ENCODE assay signal across 29 cellular contexts in genomic region chr2:79874015-79874414, GRCh38.
"Had no signal": no experiment of that assay in that cellular context is flagged by ENCODE, and none has a peak within 500 bp of the region (broad histone marks: within the 10 kb centered on the region; RNA-seq: fewer than 3 reads in every experiment).

No MANE protein-coding gene starts in this region.

- H3K4me1 ChIP-seq: adrenal gland, ascending aorta, breast epithelium, colonic mucosa, esophagus squamous epithelium, gastroesophageal sphincter had no signal

- H3K27me3 ChIP-seq: adrenal gland, ascending aorta, breast epithelium, cardiac muscle cell, colonic mucosa, esophagus squamous epithelium, gastroesophageal sphincter had no signal

- FAIRE-seq: endometrium, endothelial cell of umbilical vein had no signal

- H3K36me3 ChIP-seq: adrenal gland, ascending aorta, breast epithelium, cardiac muscle cell, colonic mucosa, esophagus squamous epithelium, gastroesophageal sphincter had no signal

- ATAC-seq: activated CD4-positive, alpha-beta T cell treated with anti-CD3 and anti-CD28 coated beads for 36 hours; activated CD8-positive, alpha-beta memory T cell treated with anti-CD3 and anti-CD28 coated beads, Interleukin-2, amount 10 ng/mL, durations not matched to agents 7 days and 5 days; activated CD8-positive, alpha-beta T cell treated with anti-CD3 and anti-CD28 coated beads, Interleukin-2, amount 10 ng/mL, durations not matched to agents 7 days and 5 days; activated naive CD8-positive, alpha-beta T cell treated with anti-CD3 and anti-CD28 coated beads, Interleukin-2, amount 50 U/mL, for 24 hours; gastroesophageal sphincter had no signal

- H3K9me3 ChIP-seq: adrenal gland, ascending aorta, breast epithelium, colonic mucosa, esophagus squamous epithelium, gastroesophageal sphincter had no signal

- DNase-seq: activated CD4-positive, alpha-beta memory T cell treated with anti-CD3 and anti-CD28 coated beads for 36 hours; activated CD4-positive, alpha-beta T cell treated with anti-CD3 and anti-CD28 coated beads for 36 hours; activated CD4-positive, alpha-beta T cell treated with anti-CD3 and anti-CD28 coated beads, Interleukin-2, amount 10 ng/mL, durations not matched to agents 24 days and 14 days; activated CD4-positive, CD25-positive, alpha-beta regulatory T cell; activated CD4-positive, CD25-positive, alpha-beta regulatory T cell treated with anti-CD3 and anti-CD28 coated beads, Interleukin-2, amount 50 U/mL, for 72 hours; activated CD8-positive, alpha-beta memory T cell treated with anti-CD3 and anti-CD28 coated beads, Interleukin-2, amount 10 ng/mL, durations not matched to agents 7 days and 5 days; activated CD8-positive, alpha-beta memory T cell treated with anti-CD3 and anti-CD28 coated beads, Interleukin-2, amount 50 U/mL, for 4 hours; activated CD8-positive, alpha-beta T cell treated with anti-CD3 and anti-CD28 coated beads, Interleukin-2, amount 10 ng/mL, durations not matched to agents 7 days and 5 days; activated effector memory CD4-positive, alpha-beta T cell treated with anti-CD3 and anti-CD28 coated beads, Interleukin-2, amount 50 U/mL, for 16 hours; activated naive CD4-positive, alpha-beta T cell treated with anti-CD3 and anti-CD28 coated beads for 36 hours; activated naive CD8-positive, alpha-beta T cell treated with anti-CD3 and anti-CD28 coated beads for 36 hours; activated naive CD8-positive, alpha-beta T cell treated with anti-CD3 and anti-CD28 coated beads, Interleukin-2, amount 50 U/mL, for 24 hours; activated T-cell treated with anti-CD3 and anti-CD28 coated beads, Interleukin-2, amount 50 U/mL, for 1 hour; activated T-cell treated with anti-CD3 and anti-CD28 coated beads, Interleukin-2, amount 50 U/mL, for 48 hours; adrenal gland; central memory CD4-positive, alpha-beta T cell; cerebellar nuclear complex; colonic mucosa; effector CD8-positive, alpha-beta T cell; esophagus squamous epithelium; foreskin melanocyte; T-helper 2 cell had no signal

- H3K4me3 ChIP-seq: adrenal gland, ascending aorta, breast epithelium, cardiac muscle cell, colonic mucosa, esophagus squamous epithelium, gastroesophageal sphincter had no signal

- H3K27ac ChIP-seq: adrenal gland, ascending aorta, breast epithelium, cardiac muscle cell, colonic mucosa, epithelial cell of prostate, esophagus squamous epithelium, gastroesophageal sphincter had no signal
